9 cellular contexts compared by ENCODE assay signal in genomic region chr1:43763497-43763973, GRCh38. TPM values are rescaled to one million over a fixed set of nuclear protein-coding genes. Genes with fewer than 3 reads are reported as not detected.
A peak's percentile ranks its signal among the peaks of the same experiment; 100 is the strongest.
DNase-seq lines count a peak whose midpoint lies in the region; ATAC-seq and TF ChIP-seq lines count a peak whose summit lies in the region.
"Had no signal": no experiment of that assay in that cellular context is flagged by ENCODE, and none has a peak within 500 bp of the region (broad histone marks: within the 10 kb centered on the region; RNA-seq: fewer than 3 reads in every experiment).

No MANE protein-coding gene starts in this region.

- POLR2A ChIA-PET in WTC11 (lab: Charles Lee) = interaction anchor here (0.8 to 5.0 kb wide), 4 partner anchors 171 to 212 kb away, joined by 3 to 62 read pairs (median 3); partner anchors contain the start of genes ARTN and IPO13

- no peaks in the 10 kb centered on the region for H3K36me3 Mint-ChIP-seq in WTC11

- no peaks in the 10 kb centered on the region for H3K9me3 Mint-ChIP-seq in WTC11
- H3K9me3 Mint-ChIP-seq: stimulated activated naive CD8-positive, alpha-beta T cell treated with anti-CD3 and anti-CD28 coated beads, Interleukin-15, Interleukin-2, amounts not matched to agents 100 ng/mL and 50 ng/mL, for 24 hours had no signal

- H3K4me3 Mint-ChIP-seq in WTC11 = no peak overlapping the region
- H3K4me3 Mint-ChIP-seq: stimulated activated naive CD8-positive, alpha-beta T cell treated with anti-CD3 and anti-CD28 coated beads, Interleukin-15, Interleukin-2, amounts not matched to agents 100 ng/mL and 50 ng/mL, for 24 hours had no signal

- TF ChIP-seq CTCF in WTC11 (IDR thresholded peaks at IDR 0.05) = peak; percentile 72

- no peaks in the 10 kb centered on the region for H3K27me3 Mint-ChIP-seq in WTC11 (ENCODE audit: low read depth)
- H3K27me3 Mint-ChIP-seq: stimulated activated naive CD8-positive, alpha-beta T cell treated with anti-CD3 and anti-CD28 coated beads, Interleukin-15, Interleukin-2, amounts not matched to agents 100 ng/mL and 50 ng/mL, for 24 hours had no signal

- peak; percentile 82 for DNase-seq in AG08396 (ENCODE audit: low spot score)
- DNase-seq in H4 (ENCODE audit: low spot score) = peak; percentile 89
- DNase-seq in NCI-H2227 treated with DMSO at 0.1 percent for 48 hours (lab: John Stamatoyannopoulos, UW) = peak; percentile 89
- peak; percentile 64 for DNase-seq in WTC11 (ENCODE audit: low spot score)
- DNase-seq in cerebellar cortex (ENCODE audit: low spot score) = peak; percentile 94
- DNase-seq in kidney tubule cell (ENCODE audit: low spot score) = peak; percentile 83
- peak; percentile 19 for DNase-seq in stimulated activated CD4-positive, alpha-beta T cell treated with anti-CD3 and anti-CD28 coated beads, Interleukin-2, amount 100 ng/mL, for 4 hours (ENCODE audit: low read depth)

- H3K4me1 Mint-ChIP-seq in WTC11 = peaks cover 16% of the 10 kb centered on the region

- peak; percentile 66 for ATAC-seq in WTC11
- ATAC-seq in GM18858 (IDR thresholded peaks at IDR 0.05; ENCODE audit: unreplicated experiment) = no peak

- CTCF ChIA-PET in WTC11 (lab: Charles Lee) = interaction anchor here (0.5 to 9.3 kb wide), 50 partner anchors 10 to 536 kb away, joined by 3 to 992 read pairs (median 6); partner anchors contain the start of genes ARTN, ATP6V0B, B4GALT2 and CCDC24

- no peak overlapping the region for H3K27ac Mint-ChIP-seq in WTC11
- H3K27ac Mint-ChIP-seq: stimulated activated naive CD8-positive, alpha-beta T cell treated with anti-CD3 and anti-CD28 coated beads, Interleukin-15, Interleukin-2, amounts not matched to agents 100 ng/mL and 50 ng/mL, for 24 hours had no signal

TF ChIP-seq in WTC11, 78 proteins besides CTCF, POLR2A, EP300 and RAD21 (continues in another document):
- TF ChIP-seq ATF3 (CRISPR knock-in tag; conservative IDR thresholded peaks at IDR 0.05) (no peak), NR2C2 (CRISPR knock-in tag; IDR thresholded peaks at IDR 0.05) (no peak), ZNF263 (CRISPR knock-in tag; IDR thresholded peaks at IDR 0.05; ENCODE audit: low read depth) (no peak), CDX4 (CRISPR knock-in tag; IDR thresholded peaks at IDR 0.05; ENCODE audit: borderline replicate concordance) (no peak), NFYB (CRISPR knock-in tag; conservative IDR thresholded peaks at IDR 0.05; ENCODE audit: low read depth) (no peak), RORB (CRISPR knock-in tag; IDR thresholded peaks at IDR 0.05) (no peak), FOXJ3 (CRISPR knock-in tag; IDR thresholded peaks at IDR 0.05; ENCODE audit: borderline replicate concordance) (no peak), TP53 (CRISPR knock-in tag; IDR thresholded peaks at IDR 0.05) (no peak), ZNF416 (CRISPR knock-in tag; IDR thresholded peaks at IDR 0.05) (no peak), ZNF281 (CRISPR knock-in tag; IDR thresholded peaks at IDR 0.05) (no peak), ZNF138 (CRISPR knock-in tag; conservative IDR thresholded peaks at IDR 0.05) (no peak)
- TF ChIP-seq, protein P1, sequence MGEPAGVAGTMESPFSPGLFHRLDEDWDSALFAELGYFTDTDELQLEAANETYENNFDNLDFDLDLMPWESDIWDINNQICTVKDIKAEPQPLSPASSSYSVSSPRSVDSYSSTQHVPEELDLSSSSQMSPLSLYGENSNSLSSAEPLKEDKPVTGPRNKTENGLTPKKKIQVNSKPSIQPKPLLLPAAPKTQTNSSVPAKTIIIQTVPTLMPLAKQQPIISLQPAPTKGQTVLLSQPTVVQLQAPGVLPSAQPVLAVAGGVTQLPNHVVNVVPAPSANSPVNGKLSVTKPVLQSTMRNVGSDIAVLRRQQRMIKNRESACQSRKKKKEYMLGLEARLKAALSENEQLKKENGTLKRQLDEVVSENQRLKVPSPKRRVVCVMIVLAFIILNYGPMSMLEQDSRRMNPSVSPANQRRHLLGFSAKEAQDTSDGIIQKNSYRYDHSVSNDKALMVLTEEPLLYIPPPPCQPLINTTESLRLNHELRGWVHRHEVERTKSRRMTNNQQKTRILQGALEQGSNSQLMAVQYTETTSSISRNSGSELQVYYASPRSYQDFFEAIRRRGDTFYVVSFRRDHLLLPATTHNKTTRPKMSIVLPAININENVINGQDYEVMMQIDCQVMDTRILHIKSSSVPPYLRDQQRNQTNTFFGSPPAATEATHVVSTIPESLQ (CRISPR knock-in tag; IDR thresholded peaks at IDR 0.05) = no peak
- TF ChIP-seq, protein P2, sequence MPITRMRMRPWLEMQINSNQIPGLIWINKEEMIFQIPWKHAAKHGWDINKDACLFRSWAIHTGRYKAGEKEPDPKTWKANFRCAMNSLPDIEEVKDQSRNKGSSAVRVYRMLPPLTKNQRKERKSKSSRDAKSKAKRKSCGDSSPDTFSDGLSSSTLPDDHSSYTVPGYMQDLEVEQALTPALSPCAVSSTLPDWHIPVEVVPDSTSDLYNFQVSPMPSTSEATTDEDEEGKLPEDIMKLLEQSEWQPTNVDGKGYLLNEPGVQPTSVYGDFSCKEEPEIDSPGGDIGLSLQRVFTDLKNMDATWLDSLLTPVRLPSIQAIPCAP (CRISPR knock-in tag; IDR thresholded peaks at IDR 0.05) = no peak
- TF ChIP-seq, protein P3, sequence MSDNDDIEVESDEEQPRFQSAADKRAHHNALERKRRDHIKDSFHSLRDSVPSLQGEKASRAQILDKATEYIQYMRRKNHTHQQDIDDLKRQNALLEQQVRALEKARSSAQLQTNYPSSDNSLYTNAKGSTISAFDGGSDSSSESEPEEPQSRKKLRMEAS (CRISPR knock-in tag; IDR thresholded peaks at IDR 0.05) = no peak
- TF ChIP-seq, protein P4, sequence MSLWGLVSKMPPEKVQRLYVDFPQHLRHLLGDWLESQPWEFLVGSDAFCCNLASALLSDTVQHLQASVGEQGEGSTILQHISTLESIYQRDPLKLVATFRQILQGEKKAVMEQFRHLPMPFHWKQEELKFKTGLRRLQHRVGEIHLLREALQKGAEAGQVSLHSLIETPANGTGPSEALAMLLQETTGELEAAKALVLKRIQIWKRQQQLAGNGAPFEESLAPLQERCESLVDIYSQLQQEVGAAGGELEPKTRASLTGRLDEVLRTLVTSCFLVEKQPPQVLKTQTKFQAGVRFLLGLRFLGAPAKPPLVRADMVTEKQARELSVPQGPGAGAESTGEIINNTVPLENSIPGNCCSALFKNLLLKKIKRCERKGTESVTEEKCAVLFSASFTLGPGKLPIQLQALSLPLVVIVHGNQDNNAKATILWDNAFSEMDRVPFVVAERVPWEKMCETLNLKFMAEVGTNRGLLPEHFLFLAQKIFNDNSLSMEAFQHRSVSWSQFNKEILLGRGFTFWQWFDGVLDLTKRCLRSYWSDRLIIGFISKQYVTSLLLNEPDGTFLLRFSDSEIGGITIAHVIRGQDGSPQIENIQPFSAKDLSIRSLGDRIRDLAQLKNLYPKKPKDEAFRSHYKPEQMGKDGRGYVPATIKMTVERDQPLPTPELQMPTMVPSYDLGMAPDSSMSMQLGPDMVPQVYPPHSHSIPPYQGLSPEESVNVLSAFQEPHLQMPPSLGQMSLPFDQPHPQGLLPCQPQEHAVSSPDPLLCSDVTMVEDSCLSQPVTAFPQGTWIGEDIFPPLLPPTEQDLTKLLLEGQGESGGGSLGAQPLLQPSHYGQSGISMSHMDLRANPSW (CRISPR knock-in tag; conservative IDR thresholded peaks at IDR 0.05; ENCODE audit: low read depth) = no peak
- TF ChIP-seq, protein P5, sequence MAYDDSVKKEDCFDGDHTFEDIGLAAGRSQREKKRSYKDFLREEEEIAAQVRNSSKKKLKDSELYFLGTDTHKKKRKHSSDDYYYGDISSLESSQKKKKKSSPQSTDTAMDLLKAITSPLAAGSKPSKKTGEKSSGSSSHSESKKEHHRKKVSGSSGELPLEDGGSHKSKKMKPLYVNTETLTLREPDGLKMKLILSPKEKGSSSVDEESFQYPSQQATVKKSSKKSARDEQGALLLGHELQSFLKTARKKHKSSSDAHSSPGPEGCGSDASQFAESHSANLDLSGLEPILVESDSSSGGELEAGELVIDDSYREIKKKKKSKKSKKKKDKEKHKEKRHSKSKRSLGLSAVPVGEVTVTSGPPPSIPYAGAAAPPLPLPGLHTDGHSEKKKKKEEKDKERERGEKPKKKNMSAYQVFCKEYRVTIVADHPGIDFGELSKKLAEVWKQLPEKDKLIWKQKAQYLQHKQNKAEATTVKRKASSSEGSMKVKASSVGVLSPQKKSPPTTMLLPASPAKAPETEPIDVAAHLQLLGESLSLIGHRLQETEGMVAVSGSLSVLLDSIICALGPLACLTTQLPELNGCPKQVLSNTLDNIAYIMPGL (CRISPR knock-in tag; IDR thresholded peaks at IDR 0.05) = no peak

RNA-seq across cellular contexts. Expression of gene ST3GAL3, which starts 56.2 kb away (rescaled TPM):
- total RNA-seq in H4 (2014; rRNA removed; shearing (Covaris generic)) = 10.7 and 12.1 TPM in 2 replicates
- 8.6 to 10.3 TPM (median 8.9 TPM) in 3 replicates for total RNA-seq in WTC11 (2021)

Comparison
In these comparisons a context has a peak if more than half of its experiments do, and no peak if none do; other contexts are left out.
1. DNase-seq: peak in every context shown above with its lines; median percentile 94 in cerebellar cortex; 89 in H4; 89 in NCI-H2227 treated with DMSO at 0.1 percent for 48 hours; 83 in kidney tubule cell; 82 in AG08396; 64 in WTC11; 19 in stimulated activated CD4-positive, alpha-beta T cell treated with anti-CD3 and anti-CD28 coated beads, Interleukin-2, amount 100 ng/mL, for 4 hours.